Comparison of ENCODE assay signal across 21 cellular contexts in the genomic region with DNA sequence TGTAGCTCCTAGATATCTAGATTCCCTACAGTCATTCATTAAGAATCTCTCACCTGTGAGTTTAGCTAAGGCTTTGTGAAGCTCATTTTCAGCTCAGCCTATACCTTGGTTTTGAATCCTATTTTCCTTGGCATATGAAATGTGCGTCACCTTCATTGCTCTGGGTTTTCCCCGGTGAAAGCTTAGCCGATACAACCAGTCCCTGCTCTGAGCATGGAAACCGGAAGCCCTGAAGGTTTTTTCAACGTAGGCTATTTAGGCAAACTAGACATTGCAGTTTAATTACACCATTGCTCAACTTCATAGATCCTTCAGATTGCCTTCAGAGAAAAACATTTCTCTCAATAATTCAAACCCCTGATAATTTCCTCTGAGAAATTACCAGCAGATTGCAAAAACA.
"Had no signal": no experiment of that assay in that cellular context is flagged by ENCODE, and none has a peak within 500 bp of the region (broad histone marks: within the 10 kb centered on the region; RNA-seq: fewer than 3 reads in every experiment).

No MANE protein-coding gene starts in this region.

- H3K4me1 ChIP-seq: colonic mucosa, sigmoid colon, stomach had no signal

- H3K4me3 ChIP-seq: colonic mucosa, heart left ventricle, neural progenitor cell, ovary, right atrium auricular region, sigmoid colon, stomach had no signal

- H3K36me3 ChIP-seq: colonic mucosa, heart left ventricle, neural progenitor cell, ovary, right atrium auricular region, sigmoid colon, stomach had no signal

- H3K27me3 ChIP-seq: colonic mucosa, heart left ventricle, neural progenitor cell, ovary, right atrium auricular region, sigmoid colon, stomach had no signal

- H3K4me2 ChIP-seq: neural progenitor cell had no signal

- H3K9me3 ChIP-seq: colonic mucosa, heart left ventricle, ovary, right atrium auricular region, sigmoid colon, stomach had no signal

- H3K9ac ChIP-seq: neural progenitor cell had no signal

- H3K27ac ChIP-seq: colonic mucosa, heart left ventricle, neural progenitor cell, ovary, right atrium auricular region, sigmoid colon, stomach had no signal

- H2AFZ ChIP-seq: neural progenitor cell had no signal

- DNase-seq: colonic mucosa; dermis blood vessel endothelial cell; effector CD4-positive, alpha-beta T cell; endodermal cell; erythroblast; foreskin melanocyte; heart left ventricle; hypothalamus; midbrain; nucleus accumbens; ovary; sigmoid colon; small intestine; stimulated activated CD4-positive, alpha-beta T cell treated with anti-CD3 and anti-CD28 coated beads, Interleukin-12 subunit alpha, Interleukin-12 subunit beta, amount 100 ng/mL, for 4 hours; stimulated activated naive CD4-positive, alpha-beta T cell; stomach; substantia nigra had no signal

- ATAC-seq: heart left ventricle; left lobe of liver; natural killer cell treated with Interleukin-12 subunit alpha and Interleukin-12 subunit beta and Interleukin-15 and Interleukin-18, amount 100 ng/mL, for 72 hours had no signal
